In the genomic region with DNA sequence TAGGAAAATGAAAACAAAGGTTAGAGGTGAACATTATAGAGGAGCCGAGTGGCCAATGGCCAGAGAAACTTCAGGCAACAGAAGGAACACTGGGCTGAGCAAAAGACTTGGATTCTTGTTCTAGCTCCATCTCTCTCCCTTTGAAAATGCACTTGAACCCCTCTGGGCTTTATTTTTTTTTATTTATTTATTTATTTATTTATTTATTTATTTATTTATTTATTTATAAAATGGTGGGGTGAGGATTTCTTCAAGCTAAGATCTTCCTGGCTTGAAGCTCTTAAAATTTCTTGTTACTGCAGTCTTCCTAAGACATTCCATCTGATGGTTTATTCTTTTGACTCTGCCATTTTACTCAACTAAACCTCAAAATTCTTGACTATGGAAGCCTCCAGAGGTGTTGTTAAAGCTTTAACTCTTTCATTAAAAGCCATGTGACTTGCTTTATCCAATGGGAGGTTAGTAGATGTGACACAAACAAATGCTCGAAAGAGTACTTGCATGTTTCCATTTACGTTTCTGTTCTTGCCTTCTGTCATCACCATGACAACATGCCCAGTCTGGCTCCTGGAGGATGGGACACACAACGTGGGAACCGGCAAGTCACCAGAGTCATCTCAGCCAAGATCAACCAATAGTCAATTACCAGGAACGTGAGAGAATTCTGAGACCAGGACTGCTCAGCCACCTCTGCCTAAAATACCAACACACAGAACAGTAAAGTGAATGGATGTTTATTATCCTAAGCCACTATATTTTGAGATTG, we compare ENCODE assay signal across 24 cellular contexts.
"Had no signal": no experiment of that assay in that cellular context is flagged by ENCODE, and none has a peak within 500 bp of the region (broad histone marks: within the 10 kb centered on the region; RNA-seq: fewer than 3 reads in every experiment).

No MANE protein-coding gene starts in this region.

- H3K9me3 Mint-ChIP-seq: activated naive CD4-positive, alpha-beta T cell treated with anti-CD3 and anti-CD28 coated beads, Interleukin-2, amount 50 U/mL, for 24 hours; activated T-cell treated with anti-CD3 and anti-CD28 coated beads, Interleukin-2, amount 50 U/mL, for 24 hours; activated T-helper 1 cell treated with anti-CD3 and anti-CD28 coated beads, Interleukin-12 subunit alpha, Interleukin-12 subunit beta, Interleukin-2, Interleukin-4 antibody, amounts not matched to agents 30 ng/mL and 10 ng/mL and 1 ng/mL, durations not matched to agents 14 hours and 24 hours and 36 hours had no signal

- H3K27me3 Mint-ChIP-seq: activated naive CD4-positive, alpha-beta T cell treated with anti-CD3 and anti-CD28 coated beads, Interleukin-2, amount 50 U/mL, for 24 hours; activated T-cell treated with anti-CD3 and anti-CD28 coated beads, Interleukin-2, amount 50 U/mL, for 24 hours had no signal

- H3K4me1 Mint-ChIP-seq: activated CD8-positive, alpha-beta memory T cell treated with anti-CD3 and anti-CD28 coated beads, Interleukin-2, amount 10 ng/mL, durations not matched to agents 7 days and 5 days; activated naive CD4-positive, alpha-beta T cell treated with anti-CD3 and anti-CD28 coated beads, Interleukin-2, amount 50 U/mL, for 24 hours had no signal

- FAIRE-seq: bronchial epithelial cell, RCC 7860 had no signal

- H3K4me3 Mint-ChIP-seq: activated CD8-positive, alpha-beta memory T cell treated with anti-CD3 and anti-CD28 coated beads, Interleukin-2, amount 10 ng/mL, durations not matched to agents 7 days and 5 days; activated naive CD4-positive, alpha-beta T cell treated with anti-CD3 and anti-CD28 coated beads, Interleukin-2, amount 50 U/mL, for 24 hours; activated T-cell treated with anti-CD3 and anti-CD28 coated beads, Interleukin-2, amount 50 U/mL, for 24 hours; activated T-helper 1 cell treated with anti-CD3 and anti-CD28 coated beads, Interleukin-12 subunit alpha, Interleukin-12 subunit beta, Interleukin-2, Interleukin-4 antibody, amounts not matched to agents 30 ng/mL and 10 ng/mL and 1 ng/mL, durations not matched to agents 14 hours and 24 hours and 36 hours; T-helper 17 cell; WTC11 had no signal

- ATAC-seq: activated CD8-positive, alpha-beta memory T cell treated with anti-CD3 and anti-CD28 coated beads, Interleukin-2, amount 10 ng/mL, durations not matched to agents 7 days and 5 days; PC-3; T-helper 17 cell; WTC11 had no signal

- H3K36me3 Mint-ChIP-seq: activated CD8-positive, alpha-beta memory T cell treated with anti-CD3 and anti-CD28 coated beads, Interleukin-2, amount 10 ng/mL, durations not matched to agents 7 days and 5 days; activated naive CD4-positive, alpha-beta T cell treated with anti-CD3 and anti-CD28 coated beads, Interleukin-2, amount 50 U/mL, for 24 hours; WTC11 had no signal

- H3K27ac Mint-ChIP-seq: activated CD8-positive, alpha-beta memory T cell treated with anti-CD3 and anti-CD28 coated beads, Interleukin-2, amount 10 ng/mL, durations not matched to agents 7 days and 5 days; activated naive CD4-positive, alpha-beta T cell treated with anti-CD3 and anti-CD28 coated beads, Interleukin-2, amount 50 U/mL, for 24 hours; activated T-cell treated with anti-CD3 and anti-CD28 coated beads, Interleukin-2, amount 50 U/mL, for 24 hours; activated T-helper 1 cell treated with anti-CD3 and anti-CD28 coated beads, Interleukin-12 subunit alpha, Interleukin-12 subunit beta, Interleukin-2, Interleukin-4 antibody, amounts not matched to agents 30 ng/mL and 10 ng/mL and 1 ng/mL, durations not matched to agents 14 hours and 24 hours and 36 hours; T-helper 17 cell; WTC11 had no signal

- DNase-seq: activated CD4-positive, alpha-beta T cell treated with anti-CD3 and anti-CD28 coated beads for 48 hours; activated CD4-positive, alpha-beta T cell treated with anti-CD3 and anti-CD28 coated beads, Interleukin-2, amount 50 U/mL, for 48 hours; activated CD4-positive, CD25-positive, alpha-beta regulatory T cell treated with anti-CD3 and anti-CD28 coated beads, Interleukin-2, amount 50 U/mL, for 72 hours; activated CD8-positive, alpha-beta memory T cell treated with anti-CD3 and anti-CD28 coated beads, Interleukin-2, amount 10 ng/mL, durations not matched to agents 7 days and 5 days; activated effector memory CD4-positive, alpha-beta T cell treated with Interleukin-2 at 50 U/mL for 16 hours; activated naive CD4-positive, alpha-beta T cell; activated T-cell treated with anti-CD3 and anti-CD28 coated beads, Interleukin-2, amount 50 U/mL, for 24 hours; aorta; central memory CD4-positive, alpha-beta T cell; Karpas-422; NCI-H1048; NCI-H187 treated with DMSO at 0.1 percent for 48 hours; NCI-H2081 treated with DMSO at 0.1 percent for 48 hours; NCI-H510A treated with DMSO at 0.1 percent for 48 hours; NCI-H69; PC-3; SHP77; T-helper 17 cell; T-helper 9 cell had no signal
